1 cellular context compared by ENCODE assay signal in the genomic region with DNA sequence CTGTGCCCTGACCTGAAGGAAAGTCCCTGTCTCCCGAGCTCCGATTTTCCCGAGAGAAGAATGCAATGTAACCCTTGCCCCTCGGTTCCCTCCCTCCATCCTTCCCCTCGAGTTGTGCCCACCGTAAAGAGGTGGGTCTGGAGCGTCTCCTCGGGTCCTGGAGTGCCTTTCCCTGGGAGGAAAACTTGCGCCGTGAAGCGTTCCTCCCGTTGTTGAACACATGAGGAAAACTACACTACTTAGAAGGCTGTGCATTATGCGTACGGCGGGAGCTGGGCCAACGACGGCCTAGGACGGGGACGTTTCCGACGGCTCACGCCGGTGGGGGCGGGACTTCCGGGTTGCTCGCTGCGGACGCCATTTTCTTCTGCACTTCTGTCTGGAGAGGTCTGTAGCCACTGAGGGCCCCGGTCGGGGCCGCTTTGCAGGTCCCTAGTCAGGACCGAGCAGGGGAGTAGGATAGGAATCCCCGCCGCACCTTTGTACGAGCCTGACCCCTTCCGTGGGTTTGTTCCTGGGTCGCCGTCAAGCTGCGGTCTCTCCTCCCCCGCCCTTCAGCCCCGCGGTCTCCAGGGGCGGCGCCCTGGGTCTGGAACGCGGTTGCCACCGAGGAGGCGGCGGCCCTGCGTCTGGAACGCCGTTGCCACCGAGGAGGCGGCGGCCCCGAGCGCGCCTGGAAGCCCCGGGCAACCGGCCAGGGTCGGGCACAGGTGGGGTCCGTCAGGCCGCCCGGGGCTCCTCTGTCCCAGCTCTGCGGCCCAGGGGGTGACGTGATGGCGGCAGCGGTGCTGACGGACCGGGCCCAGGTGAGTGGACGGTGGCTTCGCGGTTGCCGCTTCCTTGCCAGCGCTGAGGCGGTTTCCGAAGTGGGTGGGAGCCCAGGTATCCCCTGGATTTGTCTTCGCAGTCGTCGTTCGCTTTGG.
TF ChIP-seq lines count a peak whose summit lies in the region.

A gene (plus strand): TSS at position 360 of the 923 bp plus-strand sequence. CDS start 414 bp downstream, at position 774.

TF ChIP-seq in H1, 55 proteins besides CTCF, POLR2A, EP300 and RAD21 (continued from another document):
- TF ChIP-seq POLR2AphosphoS5 (IDR thresholded peaks at IDR 0.05; ENCODE audit: low read depth, low read length) (peak; percentile 47; the same call in 1 of the 2 replicates), YY1 (IDR thresholded peaks at IDR 0.05; ENCODE audit: low read depth, low read length) (peak; percentile 94), GABPA (IDR thresholded peaks at IDR 0.05; ENCODE audit: borderline replicate concordance, insufficient read depth, low read length) (peak; percentile 87; the same call in 1 of the 2 replicates), SIN3A (conservative IDR thresholded peaks at IDR 0.05 in 1 of 2, IDR thresholded peaks at IDR 0.05 in 1 of 2; ENCODE audit: low read depth in 1 of 2, low read length in 2 of 2) (0 out of 4 replicates have a peak, but pooled peaks of 1 of the 2 experiments have one; percentile 13), HDAC2 (IDR thresholded peaks at IDR 0.05; ENCODE audit: borderline replicate concordance in 1 of 2, low read depth in 2 of 2, low read length in 2 of 2) (peak in 1 of 2 experiments; percentile 59; a peak in 1 of 4 replicates), PHF8 (conservative IDR thresholded peaks at IDR 0.05; ENCODE audit: low read depth, low read length) (peak; percentile 72), SIX5 (IDR thresholded peaks at IDR 0.05; ENCODE audit: low read depth, low read length) (no peak), BRCA1 (IDR thresholded peaks at IDR 0.05; ENCODE audit: low read depth, low read length) (no peak), RBBP5 (IDR thresholded peaks at IDR 0.05; ENCODE audit: borderline replicate concordance, low read depth, low read length) (peak; percentile 69; the same call in 1 of the 2 replicates), GTF2F1 (IDR thresholded peaks at IDR 0.05; ENCODE audit: borderline replicate concordance, low read depth, low read length) (0 out of 2 replicates have a peak, but pooled peaks have one; percentile 36), TBP (IDR thresholded peaks at IDR 0.05; ENCODE audit: low read depth, low read length) (peak; percentile 76), ASH2L (IDR thresholded peaks at IDR 0.05; ENCODE audit: low read length) (peak; percentile 88), HDAC6 (IDR thresholded peaks at IDR 0.05; ENCODE audit: low read depth, low read length) (no peak), NANOG (IDR thresholded peaks at IDR 0.05; ENCODE audit: insufficient read depth, low read depth, low read length, poor library complexity, severe bottlenecking) (no peak), KDM1A (IDR thresholded peaks at IDR 0.05; ENCODE audit: borderline replicate concordance, low read length) (0 out of 2 replicates have a peak, but pooled peaks have one; percentile 40), RNF2 (IDR thresholded peaks at IDR 0.05; ENCODE audit: borderline replicate concordance, low read depth, low read length, missing control alignments, poor library complexity, severe bottlenecking) (no peak), EGR1 (IDR thresholded peaks at IDR 0.05; ENCODE audit: borderline replicate concordance, low read depth, low read length) (no peak), KDM4A (IDR thresholded peaks at IDR 0.05; ENCODE audit: low read depth, low read length, severe bottlenecking) (peak; percentile 94)
- TF ChIP-seq, protein P1, sequence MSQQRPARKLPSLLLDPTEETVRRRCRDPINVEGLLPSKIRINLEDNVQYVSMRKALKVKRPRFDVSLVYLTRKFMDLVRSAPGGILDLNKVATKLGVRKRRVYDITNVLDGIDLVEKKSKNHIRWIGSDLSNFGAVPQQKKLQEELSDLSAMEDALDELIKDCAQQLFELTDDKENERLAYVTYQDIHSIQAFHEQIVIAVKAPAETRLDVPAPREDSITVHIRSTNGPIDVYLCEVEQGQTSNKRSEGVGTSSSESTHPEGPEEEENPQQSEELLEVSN (IDR thresholded peaks at IDR 0.05), result peak; percentile 72; the same call in 1 of the 2 replicates
- TF ChIP-seq, protein P2, sequence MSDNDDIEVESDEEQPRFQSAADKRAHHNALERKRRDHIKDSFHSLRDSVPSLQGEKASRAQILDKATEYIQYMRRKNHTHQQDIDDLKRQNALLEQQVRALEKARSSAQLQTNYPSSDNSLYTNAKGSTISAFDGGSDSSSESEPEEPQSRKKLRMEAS (IDR thresholded peaks at IDR 0.05), result peak; percentile 64
